Comparison of ENCODE assay signal across 10 cellular contexts in genomic region chr15:84685304-84685703, GRCh38. TPM values are rescaled to one million over a fixed set of nuclear protein-coding genes. Genes with fewer than 3 reads are reported as not detected.
DNase-seq lines count a peak whose midpoint lies in the region; ATAC-seq and TF ChIP-seq lines count a peak whose summit lies in the region.
"Had no signal": no experiment of that assay in that cellular context is flagged by ENCODE, and none has a peak within 500 bp of the region (broad histone marks: within the 10 kb centered on the region; RNA-seq: fewer than 3 reads in every experiment).

No MANE protein-coding gene starts in this region.

- TF ChIP-seq POLR2A in upper lobe of left lung (IDR thresholded peaks at IDR 0.05), result no peak
- TF ChIP-seq POLR2A in uterus (IDR thresholded peaks at IDR 0.05), result no peak

- WGBS in upper lobe of left lung, 2 donors, result 80 to 81% methylated on average over 5 of the region's 5 CpGs

- H3K27ac ChIP-seq in SJCRH30 (no peak overlapping the region), upper lobe of left lung (no peak overlapping the region), uterus (no peak overlapping the region)
- H3K27ac ChIP-seq: BLaER1, parathyroid adenoma had no signal

- TF ChIP-seq CTCF in foreskin fibroblast (IDR thresholded peaks at IDR 0.05; ENCODE audit: low read depth, low read length) (no peak), upper lobe of left lung (IDR thresholded peaks at IDR 0.05) (no peak), GM10248 (IDR thresholded peaks at IDR 0.05; ENCODE audit: control extremely low read depth, extremely low read depth, low read depth, missing control alignments) (no peak), uterus (IDR thresholded peaks at IDR 0.05) (no peak)

- no peak for ATAC-seq in activated CD4-positive, alpha-beta T cell treated with anti-CD3 and anti-CD28 coated beads for 36 hours
- ATAC-seq in upper lobe of left lung (ENCODE audit: low FRiP score in 2 of 2), result peak; percentile 59 to 95

- no peak for TF ChIP-seq EP300 in upper lobe of left lung (IDR thresholded peaks at IDR 0.05)

- H3K9me3 ChIP-seq in SJCRH30 (replicated peaks), result no peaks in the 10 kb centered on the region
- H3K9me3 ChIP-seq in upper lobe of left lung, result no peaks in the 10 kb centered on the region
- H3K9me3 ChIP-seq in uterus, result no peaks in the 10 kb centered on the region

- H3K4me1 ChIP-seq in SJCRH30 (no peaks in the 10 kb centered on the region), upper lobe of left lung (peaks cover 0 to 6% (median 0%) of the 10 kb centered on the region in 4 donors), uterus (no peaks in the 10 kb centered on the region)
- H3K4me1 ChIP-seq: parathyroid adenoma had no signal

- DNase-seq in activated CD4-positive, alpha-beta T cell treated with anti-CD3 and anti-CD28 coated beads for 36 hours, result no peak
- no peak for DNase-seq in activated CD4-positive, alpha-beta T cell treated with anti-CD3 and anti-CD28 coated beads for 1 hour
- DNase-seq in SJCRH30, result peak; percentile 47 to 55
- peak; percentile 80 to 87 for DNase-seq in foreskin fibroblast
- DNase-seq in upper lobe of left lung, result peak in 1 of 2 donors; percentile 54
- no peak for DNase-seq in GM10248 (ENCODE audit: extremely low spot score)
- DNase-seq in NCI-H345 treated with DMSO at 0.1 percent for 48 hours (lab: John Stamatoyannopoulos, UW; ENCODE audit: unreplicated experiment), result no peak
- DNase-seq in uterus, result no peak

- CTCF ChIA-PET in activated CD4-positive, alpha-beta T cell treated with anti-CD3 and anti-CD28 coated beads for 36 hours (lab: Charles Lee), result interaction anchor here (0.6 to 1.0 kb wide), 3 partner anchors 9 to 57 kb away, joined by 3 to 4 read pairs (median 3); no protein-coding TSS in a partner anchor
- CTCF ChIA-PET in GM10248 (lab: Yijun Ruan, JAX), result interaction anchor here (0.9 to 1.2 kb wide), 3 partner anchors 11 to 42 kb away, joined by 3 read pairs; no protein-coding TSS in a partner anchor

- intact Hi-C loops in activated CD4-positive, alpha-beta T cell treated with anti-CD3 and anti-CD28 coated beads for 36 hours (cut with DNase I, micrococcal nuclease), result no loop called here
- intact Hi-C loops in uterus (cut with DNase I; ENCODE audit: low total_unique reads), result no loop called here

- H3K36me3 ChIP-seq in SJCRH30, result peaks cover 62% of the 10 kb centered on the region
- H3K36me3 ChIP-seq in upper lobe of left lung, result peaks cover 3 to 54% (median 21%) of the 10 kb centered on the region in 4 donors
- H3K36me3 ChIP-seq in uterus, result no peaks in the 10 kb centered on the region

- peak overlapping the region; percentile 37 for H3K27ac Mint-ChIP-seq in activated CD4-positive, alpha-beta T cell treated with anti-CD3 and anti-CD28 coated beads for 36 hours

- no peaks in the 10 kb centered on the region for H3K27me3 Mint-ChIP-seq in activated CD4-positive, alpha-beta T cell treated with anti-CD3 and anti-CD28 coated beads for 36 hours

- H3K4me3 Mint-ChIP-seq in activated CD4-positive, alpha-beta T cell treated with anti-CD3 and anti-CD28 coated beads for 36 hours, result no peak overlapping the region

- POLR2A ChIA-PET in activated CD4-positive, alpha-beta T cell treated with anti-CD3 and anti-CD28 coated beads for 36 hours (lab: Charles Lee), result no interaction called here
- POLR2A ChIA-PET in GM10248 (lab: Yijun Ruan, JAX), result no interaction called here

- H3K4me3 ChIP-seq in SJCRH30 (no peak overlapping the region), foreskin fibroblast (ENCODE audit: low read depth in 1 of 2, low read length in 2 of 2) (no peak overlapping the region), upper lobe of left lung (no peak overlapping the region), uterus (no peak overlapping the region)
- H3K4me3 ChIP-seq: BLaER1 had no signal

- peaks cover 28% of the 10 kb centered on the region for H3K4me1 Mint-ChIP-seq in activated CD4-positive, alpha-beta T cell treated with anti-CD3 and anti-CD28 coated beads for 36 hours

- no peaks in the 10 kb centered on the region for H3K27me3 ChIP-seq in SJCRH30
- no peaks in the 10 kb centered on the region for H3K27me3 ChIP-seq in upper lobe of left lung
- H3K27me3 ChIP-seq in uterus, result no peaks in the 10 kb centered on the region
- H3K27me3 ChIP-seq: BLaER1 had no signal

- no peaks in the 10 kb centered on the region for H3K9me3 Mint-ChIP-seq in activated CD4-positive, alpha-beta T cell treated with anti-CD3 and anti-CD28 coated beads for 36 hours (ENCODE audit: low read depth)

- peaks cover 53% of the 10 kb centered on the region for H3K36me3 Mint-ChIP-seq in activated CD4-positive, alpha-beta T cell treated with anti-CD3 and anti-CD28 coated beads for 36 hours (ENCODE audit: low read depth)

RNA-seq across cellular contexts. Expression of gene NMB, which starts 27.3 kb away (rescaled TPM):
- 1 to 10 TPM; 2.7 to 4.0 TPM for total RNA-seq in activated CD4-positive, alpha-beta T cell treated with anti-CD3 and anti-CD28 coated beads for 36 hours
- total RNA-seq in SJCRH30 (2014; rRNA removed; shearing (Covaris generic)), result 4.2 and 4.4 TPM in 2 replicates
- total RNA-seq in upper lobe of left lung (10 to 100 TPM in 1 of 6 donors, 1 to 10 TPM in 4, not detected in 1; 4.7 to 13.1 (median 5.7) TPM), uterus (10 to 100 TPM in 1 of 4 donors, 1 to 10 TPM in 3; 3.1 to 10.5 (median 7.4) TPM)

RNA-seq across cellular contexts. Expression of gene SEC11A, which starts 30.6 kb away (rescaled TPM):
- total RNA-seq in activated CD4-positive, alpha-beta T cell treated with anti-CD3 and anti-CD28 coated beads for 36 hours, result 100 to 1,000 TPM in 1 of 2 experiments, 10 to 100 TPM in 1; 66.6 to 111 TPM
- total RNA-seq in SJCRH30 (2014; rRNA removed; shearing (Covaris generic)), result 258 and 277 TPM in 2 replicates
- 100 to 1,000 TPM in 4 of 6 donors, 10 to 100 TPM in 2; 38.8 to 164 (median 116) TPM for total RNA-seq in upper lobe of left lung
- 100 to 1,000 TPM; 117 to 261 (median 204) TPM for total RNA-seq in uterus

RNA-seq across cellular contexts. Expression of gene WDR73, which starts 31.2 kb away (rescaled TPM):
- total RNA-seq in activated CD4-positive, alpha-beta T cell treated with anti-CD3 and anti-CD28 coated beads for 36 hours, result 10 to 100 TPM; 12.4 to 13.3 TPM
- 22.0 and 26.3 TPM in 2 replicates for total RNA-seq in SJCRH30 (2014; rRNA removed; shearing (Covaris generic))
- total RNA-seq in upper lobe of left lung (100 to 1,000 TPM in 1 of 6 donors, 10 to 100 TPM in 5; 21.5 to 138 (median 35.8) TPM), uterus (10 to 100 TPM; 14.4 to 54.3 (median 39.3) TPM)

Comparison
In these comparisons a context has a peak if more than half of its experiments do, and no peak if none do; other contexts are left out.
1. DNase-seq: peak in SJCRH30 (2 of 2) and foreskin fibroblast (2 of 2); none in activated CD4-positive, alpha-beta T cell treated with anti-CD3 and anti-CD28 coated beads for 36 hours (single experiment), activated CD4-positive, alpha-beta T cell treated with anti-CD3 and anti-CD28 coated beads for 1 hour (single experiment), GM10248 (single experiment), NCI-H345 treated with DMSO at 0.1 percent for 48 hours (single experiment) and uterus (0 of 2).